24 cellular contexts compared by ENCODE assay signal in the genomic region with DNA sequence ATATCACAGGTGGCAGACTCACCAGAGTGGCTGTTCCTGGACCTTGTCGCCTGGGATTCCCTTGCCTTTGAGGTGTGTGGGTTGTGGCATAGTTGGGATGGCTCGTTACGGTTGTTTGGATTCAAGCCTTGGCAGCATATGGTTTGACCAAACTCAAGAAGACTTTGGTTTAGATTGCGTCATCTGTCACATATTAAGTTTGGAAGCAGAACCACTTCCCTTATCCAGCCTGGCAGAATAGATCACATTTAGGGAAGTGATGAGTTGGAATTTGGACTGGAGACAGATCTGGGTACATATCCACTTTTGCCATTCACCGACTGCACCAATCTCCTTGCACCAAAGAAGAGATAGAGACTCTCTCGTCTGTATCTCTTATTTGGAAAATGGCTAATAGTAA. TPM values are rescaled to one million over a fixed set of nuclear protein-coding genes. Genes with fewer than 3 reads are reported as not detected.
"Had no signal": no experiment of that assay in that cellular context is flagged by ENCODE, and none has a peak within 500 bp of the region (broad histone marks: within the 10 kb centered on the region; RNA-seq: fewer than 3 reads in every experiment).

No MANE protein-coding gene starts in this region.

RNA-seq across cellular contexts. Expression of a gene that starts 15.4 kb away (rescaled TPM):
- total RNA-seq: colonic mucosa; endodermal cell; esophagus mucosa; fibroblast of lung; foreskin keratinocyte; gastroesophageal sphincter; heart left ventricle; hepatocyte; kidney epithelial cell; left cardiac atrium; left lung; lower leg skin; lung microvascular endothelial cell; mesothelial cell of epicardium; mucosa of descending colon; natural killer cell treated with Interleukin-12 subunit alpha and Interleukin-12 subunit beta and Interleukin-15 and Interleukin-18, amount 100 ng/mL, for 72 hours; osteocyte; prostate gland; right atrium auricular region; sciatic nerve; smooth muscle cell; temporal lobe; thyroid gland; urinary bladder had no signal
- polyA plus RNA-seq: fibroblast of lung, foreskin keratinocyte, heart left ventricle, hepatocyte, smooth muscle cell, urinary bladder had no signal
